In genomic region chr2:68367918-68368656, GRCh38 we compare ENCODE assay signal across 11 cellular contexts.
DNase-seq lines count a peak whose midpoint lies in the region.
"Had no signal": no experiment of that assay in that cellular context is flagged by ENCODE, and none has a peak within 500 bp of the region (broad histone marks: within the 10 kb centered on the region; RNA-seq: fewer than 3 reads in every experiment).

No MANE protein-coding gene starts in this region.

- no peaks in the 10 kb centered on the region for H3K36me3 ChIP-seq in neuron (ENCODE audit: insufficient read depth, low read length)

- DNase-seq in GDM1 (lab: John Stamatoyannopoulos, UW), result peak; percentile 37
- DNase-seq in MV-4-11 (lab: John Stamatoyannopoulos, UW), result peak; percentile 91
- DNase-seq in glomerular visceral epithelial cell (ENCODE audit: extremely low spot score), result no peak
- DNase-seq in activated naive CD4-positive, alpha-beta T cell treated with anti-CD3 and anti-CD28 coated beads, Interleukin-2, amount 10 ng/mL, durations not matched to agents 7 days and 5 days, result no peak
- no peak for DNase-seq in midbrain (lab: John Stamatoyannopoulos, UW)
- DNase-seq in NCI-H2171 (lab: John Stamatoyannopoulos, UW), result no peak
- DNase-seq: Calu3, cerebellar nuclear complex, NCI-H2081 treated with DMSO at 0.1 percent for 48 hours had no signal

- H3K36me3 Mint-ChIP-seq in dendritic cell treated with granulocyte-macrophage colony-stimulating factor and Interleukin-4, amounts not matched to agents 40 ng/mL and 50 ng/mL, for 4 days (ENCODE audit: low read depth), result peaks cover 77% of the 10 kb centered on the region
- no peaks in the 10 kb centered on the region for H3K36me3 Mint-ChIP-seq in activated naive CD4-positive, alpha-beta T cell treated with anti-CD3 and anti-CD28 coated beads, Interleukin-2, amount 10 ng/mL, durations not matched to agents 7 days and 5 days

- H3K9me3 ChIP-seq in neuron (ENCODE audit: low read length), result no peaks in the 10 kb centered on the region

- CTCF ChIA-PET in activated naive CD4-positive, alpha-beta T cell treated with anti-CD3 and anti-CD28 coated beads, Interleukin-2, amount 10 ng/mL, durations not matched to agents 7 days and 5 days (lab: Charles Lee), result interaction anchor here (1.5 kb wide), 2 partner anchors 8 to 73 kb away, joined by 3 to 5 read pairs; no protein-coding TSS in a partner anchor

- H3K9me3 Mint-ChIP-seq in dendritic cell treated with granulocyte-macrophage colony-stimulating factor and Interleukin-4, amounts not matched to agents 40 ng/mL and 50 ng/mL, for 4 days, result no peaks in the 10 kb centered on the region
- no peaks in the 10 kb centered on the region for H3K9me3 Mint-ChIP-seq in activated naive CD4-positive, alpha-beta T cell treated with anti-CD3 and anti-CD28 coated beads, Interleukin-2, amount 10 ng/mL, durations not matched to agents 7 days and 5 days

- intact Hi-C loops in dendritic cell treated with granulocyte-macrophage colony-stimulating factor and Interleukin-4, amounts not matched to agents 40 ng/mL and 50 ng/mL, for 4 days (cut with micrococcal nuclease), result no loop called here

- peak overlapping the region; percentile 99 for H3K27ac Mint-ChIP-seq in dendritic cell treated with granulocyte-macrophage colony-stimulating factor and Interleukin-4, amounts not matched to agents 40 ng/mL and 50 ng/mL, for 4 days
- no peak overlapping the region for H3K27ac Mint-ChIP-seq in activated naive CD4-positive, alpha-beta T cell treated with anti-CD3 and anti-CD28 coated beads, Interleukin-2, amount 10 ng/mL, durations not matched to agents 7 days and 5 days

- peak overlapping the region; percentile 1 for H3K4me3 ChIP-seq in neuron (ENCODE audit: low read length)

- peak overlapping the region; percentile 92 for H2AFZ ChIP-seq in neuron (ENCODE audit: low read depth, low read length)

- no peaks in the 10 kb centered on the region for H3K27me3 ChIP-seq in neuron (ENCODE audit: insufficient read depth, low read length)

- no peaks in the 10 kb centered on the region for H3K27me3 Mint-ChIP-seq in dendritic cell treated with granulocyte-macrophage colony-stimulating factor and Interleukin-4, amounts not matched to agents 40 ng/mL and 50 ng/mL, for 4 days
- peaks cover 34% of the 10 kb centered on the region for H3K27me3 Mint-ChIP-seq in activated naive CD4-positive, alpha-beta T cell treated with anti-CD3 and anti-CD28 coated beads, Interleukin-2, amount 10 ng/mL, durations not matched to agents 7 days and 5 days

- H3K4me1 ChIP-seq in neuron (ENCODE audit: insufficient read depth, low read length), result peaks cover 18% of the 10 kb centered on the region

- peaks cover 65% of the 10 kb centered on the region for H3K4me1 Mint-ChIP-seq in dendritic cell treated with granulocyte-macrophage colony-stimulating factor and Interleukin-4, amounts not matched to agents 40 ng/mL and 50 ng/mL, for 4 days (ENCODE audit: low read depth)
- H3K4me1 Mint-ChIP-seq in activated naive CD4-positive, alpha-beta T cell treated with anti-CD3 and anti-CD28 coated beads, Interleukin-2, amount 10 ng/mL, durations not matched to agents 7 days and 5 days, result peaks cover 15% of the 10 kb centered on the region

- peak overlapping the region; percentile 75 for H3K4me3 Mint-ChIP-seq in dendritic cell treated with granulocyte-macrophage colony-stimulating factor and Interleukin-4, amounts not matched to agents 40 ng/mL and 50 ng/mL, for 4 days
- no peak overlapping the region for H3K4me3 Mint-ChIP-seq in activated naive CD4-positive, alpha-beta T cell treated with anti-CD3 and anti-CD28 coated beads, Interleukin-2, amount 10 ng/mL, durations not matched to agents 7 days and 5 days

Comparison
In these comparisons a context has a peak if more than half of its experiments do, and no peak if none do; other contexts are left out.
1. DNase-seq: peak in GDM1 (single experiment) and MV-4-11 (single experiment); none in glomerular visceral epithelial cell (single experiment), activated naive CD4-positive, alpha-beta T cell treated with anti-CD3 and anti-CD28 coated beads, Interleukin-2, amount 10 ng/mL, durations not matched to agents 7 days and 5 days (single experiment), midbrain (single experiment) and NCI-H2171 (single experiment).